8 cellular contexts compared by ENCODE assay signal in the genomic region with DNA sequence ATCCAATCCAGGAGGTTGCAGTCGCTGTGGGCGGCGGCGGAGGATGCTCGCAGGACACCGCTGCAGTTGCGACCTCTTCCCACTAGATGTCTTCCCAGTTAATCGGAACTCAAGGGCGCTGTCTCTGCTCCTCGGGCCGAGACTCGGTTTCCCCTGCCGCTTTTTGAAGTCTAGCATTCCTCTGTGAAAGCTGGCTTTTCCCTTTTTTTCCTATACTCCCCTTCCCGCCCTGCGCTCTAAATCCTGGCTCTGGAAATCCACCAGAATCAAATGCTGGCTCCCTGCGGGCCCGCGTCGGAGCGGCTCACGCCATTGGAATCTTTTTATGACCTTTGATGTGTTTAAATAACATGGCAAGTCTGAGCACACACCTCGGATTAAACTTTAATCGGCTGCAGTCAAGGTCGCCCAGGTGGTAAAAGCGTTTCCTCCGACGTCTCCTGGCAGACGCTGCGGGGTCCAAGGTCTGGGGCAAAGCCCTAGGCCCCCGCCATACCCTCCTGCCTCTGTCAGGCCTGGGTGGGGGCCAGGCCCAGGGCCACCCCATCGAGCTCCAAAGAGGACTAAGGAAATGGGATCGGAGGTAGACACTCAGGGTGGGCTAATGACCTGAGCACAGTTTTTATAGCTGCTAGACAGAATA. TPM values are rescaled to one million over a fixed set of nuclear protein-coding genes. Genes with fewer than 3 reads are reported as not detected.
DNase-seq lines count a peak whose midpoint lies in the region; ATAC-seq and TF ChIP-seq lines count a peak whose summit lies in the region.

No MANE protein-coding gene starts in this region.

- H4K20me1 ChIP-seq in OCI-LY3 (ENCODE audit: insufficient read depth, low read length): no peaks in the 10 kb centered on the region

- peak; percentile 49 for ATAC-seq in activated CD4-positive, CD25-positive, alpha-beta regulatory T cell treated with anti-CD3 and anti-CD28 coated beads, Interleukin-2, amount 50 U/mL, for 24 hours
- peak; percentile 67 to 68 for ATAC-seq in right cardiac atrium
- ATAC-seq in gastrocnemius medialis: peak; percentile 36 to 76

- DNase-seq in activated CD4-positive, CD25-positive, alpha-beta regulatory T cell treated with anti-CD3 and anti-CD28 coated beads, Interleukin-2, amount 50 U/mL, for 72 hours: no peak
- peak; percentile 30 for DNase-seq in amniotic epithelial cell (ENCODE audit: low read depth)
- peak in 2 of 3 donors; percentile 52 to 75 for DNase-seq in right cardiac atrium
- peak in 1 of 2 donors; percentile 33 for DNase-seq in gastrocnemius medialis
- no peak for DNase-seq in mesenteric fat pad (ENCODE audit: low spot score)
- no peak for DNase-seq in NCI-H1048 (lab: John Stamatoyannopoulos, UW)

- H3K36me3 ChIP-seq in OCI-LY3 (replicated peaks; ENCODE audit: low read depth, low read length): no peaks in the 10 kb centered on the region
- H3K36me3 ChIP-seq in gastrocnemius medialis: no peaks in the 10 kb centered on the region

- 12% methylated on average over 32 of the region's 32 CpGs for WGBS in right cardiac atrium

- H2AFZ ChIP-seq in OCI-LY3 (ENCODE audit: low read depth, low read length): no peak overlapping the region

- intact Hi-C loops in right cardiac atrium (cut with DNase I) (loop anchor here in 3 of 4 donors (10.0 kb wide), 2 partner anchors 364 to 574 kb away; no protein-coding TSS in a partner anchor), gastrocnemius medialis (cut with DNase I; ENCODE audit: low total_unique reads) (no loop called here)

- no peak overlapping the region for H3K4me3 ChIP-seq in OCI-LY3 (ENCODE audit: low read length)
- H3K4me3 ChIP-seq in right cardiac atrium (ENCODE audit: low read length): peak overlapping the region; percentile 27
- H3K4me3 ChIP-seq in gastrocnemius medialis: peak overlapping the region; percentile 30 to 57 (median 37)

- H3K9me3 ChIP-seq in OCI-LY3 (ENCODE audit: insufficient read depth, low read length) (no peaks in the 10 kb centered on the region), right cardiac atrium (ENCODE audit: control insufficient read depth, low read length) (no peaks in the 10 kb centered on the region), gastrocnemius medialis (no peaks in the 10 kb centered on the region)

- H3K79me2 ChIP-seq in OCI-LY3 (ENCODE audit: low read length): no peaks in the 10 kb centered on the region

- TF ChIP-seq POLR2A in gastrocnemius medialis (IDR thresholded peaks at IDR 0.05): no peak

- H3K27ac ChIP-seq in OCI-LY3 (ENCODE audit: low read length) (no peak overlapping the region), right cardiac atrium (ENCODE audit: low read length) (no peak overlapping the region), gastrocnemius medialis (no peak overlapping the region)

- TF ChIP-seq CTCF in OCI-LY3 (IDR thresholded peaks at IDR 0.05; ENCODE audit: low read depth, low read length) (peak; percentile 62), gastrocnemius medialis (IDR thresholded peaks at IDR 0.05 in 4 of 5, conservative IDR thresholded peaks at IDR 0.05 in 1 of 5) (peak; percentile 39 to 85 (median 66))

- in situ Hi-C loops in gastrocnemius medialis (cut with MboI; ENCODE audit: low sequenced_read_pairs in 4 of 4): loop anchor here in 3 of 4 donors (25.0 kb wide), 3 partner anchors 352 to 702 kb away; no protein-coding TSS in a partner anchor

- H3K4me2 ChIP-seq in OCI-LY3 (ENCODE audit: low read length): peak overlapping the region; percentile 49; the same call in 1 of the 2 replicates

- H3K27me3 ChIP-seq in OCI-LY3 (ENCODE audit: low read depth, low read length) (no peaks in the 10 kb centered on the region), right cardiac atrium (ENCODE audit: control insufficient read depth, insufficient read depth) (peaks cover 3% of the 10 kb centered on the region), gastrocnemius medialis (peaks cover 13 to 43% (median 40%) of the 10 kb centered on the region in 3 donors)

- H3K4me1 ChIP-seq in OCI-LY3 (ENCODE audit: low read length) (no peaks in the 10 kb centered on the region), right cardiac atrium (ENCODE audit: control insufficient read depth, insufficient read depth, low read length) (no peaks in the 10 kb centered on the region), gastrocnemius medialis (peaks cover 4 to 5% of the 10 kb centered on the region in 2 donors)

- H3K9ac ChIP-seq in OCI-LY3 (ENCODE audit: low read length): no peak overlapping the region

RNA-seq across cellular contexts. Expression of a gene that starts 10.7 kb away (rescaled TPM):
- not detected for total RNA-seq in right cardiac atrium
- not detected for polyA plus RNA-seq in right cardiac atrium
- 1 to 10 TPM in 3 of 4 donors, under 1 TPM in 1; 0.82 to 2.4 (median 1.7) TPM for total RNA-seq in gastrocnemius medialis
- 1.9 TPM for total RNA-seq in mesenteric fat pad

RNA-seq across cellular contexts. Expression of a gene that starts 25.5 kb away (rescaled TPM):
- not detected for total RNA-seq in right cardiac atrium
- polyA plus RNA-seq in right cardiac atrium: not detected
- 1 to 10 TPM; 5.1 to 7.9 (median 6.4) TPM for total RNA-seq in gastrocnemius medialis
- 6.1 TPM for total RNA-seq in mesenteric fat pad

RNA-seq across cellular contexts. Expression of a gene that starts 32.0 kb away (rescaled TPM):
- total RNA-seq in right cardiac atrium: not detected
- polyA plus RNA-seq in right cardiac atrium: 0.05 TPM
- total RNA-seq in gastrocnemius medialis: not detected
- 0.13 TPM for total RNA-seq in mesenteric fat pad

RNA-seq across cellular contexts. Expression of a gene that starts 36.4 kb away (rescaled TPM):
- total RNA-seq in right cardiac atrium (not detected), gastrocnemius medialis (10 to 100 TPM; 24.6 to 61.2 (median 40.0) TPM), mesenteric fat pad (19.7 TPM)
- not detected for polyA plus RNA-seq in right cardiac atrium

RNA-seq across cellular contexts. Expression of a gene that starts 45.2 kb away (rescaled TPM):
- total RNA-seq in right cardiac atrium: not detected
- not detected for polyA plus RNA-seq in right cardiac atrium
- 10 to 100 TPM; 18.9 to 30.3 (median 19.5) TPM for total RNA-seq in gastrocnemius medialis
- 10.4 TPM for total RNA-seq in mesenteric fat pad

Comparison
In these comparisons a context has a peak if more than half of its experiments do, and no peak if none do; other contexts are left out.
1. DNase-seq: peak in amniotic epithelial cell (single experiment) and right cardiac atrium (2 of 3); none in activated CD4-positive, CD25-positive, alpha-beta regulatory T cell treated with anti-CD3 and anti-CD28 coated beads, Interleukin-2, amount 50 U/mL, for 72 hours (single experiment), mesenteric fat pad (single experiment) and NCI-H1048 (single experiment).
2. Peak in every context shown above with its lines, with median percentiles within 50 percentile points of each other: ATAC-seq.